In the genomic region with DNA sequence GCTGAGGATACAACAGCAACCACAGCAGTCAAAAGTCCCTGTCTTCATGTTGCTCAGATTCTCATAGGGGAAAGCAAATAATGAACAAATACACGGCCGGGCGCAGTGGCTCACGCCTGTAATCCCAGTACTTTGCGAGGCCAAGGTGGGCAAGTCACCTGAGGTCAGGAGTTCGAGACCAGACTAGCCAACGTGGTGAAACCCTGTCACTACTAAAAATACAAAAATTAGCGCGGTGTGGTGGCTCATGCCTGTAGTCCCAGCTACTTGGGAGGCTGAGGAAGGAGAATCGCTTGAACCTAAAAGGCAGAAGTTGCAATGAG, we compare ENCODE assay signal across 1 cellular context.
TF ChIP-seq lines count a peak whose summit lies in the region.

No MANE protein-coding gene starts in this region.

TF ChIP-seq in H1, 55 proteins besides CTCF, POLR2A, EP300 and RAD21:
- peak; percentile 32 for TF ChIP-seq KDM4A (IDR thresholded peaks at IDR 0.05; ENCODE audit: low read depth, low read length, severe bottlenecking)
